In genomic region chr17:4704574-4704907, GRCh38 we compare ENCODE assay signal across 1 cellular context.
TF ChIP-seq lines count a peak whose summit lies in the region.

No MANE protein-coding gene starts in this region.

TF ChIP-seq in K562, 482 proteins besides CTCF, POLR2A, EP300 and RAD21:
- TF ChIP-seq LARP7 (IDR thresholded peaks at IDR 0.05) (peak; percentile 67; the same call in 1 of the 2 replicates), ARID1B (IDR thresholded peaks at IDR 0.05) (0 out of 2 replicates have a peak, but pooled peaks have one; percentile 2)
